In the genomic region with DNA sequence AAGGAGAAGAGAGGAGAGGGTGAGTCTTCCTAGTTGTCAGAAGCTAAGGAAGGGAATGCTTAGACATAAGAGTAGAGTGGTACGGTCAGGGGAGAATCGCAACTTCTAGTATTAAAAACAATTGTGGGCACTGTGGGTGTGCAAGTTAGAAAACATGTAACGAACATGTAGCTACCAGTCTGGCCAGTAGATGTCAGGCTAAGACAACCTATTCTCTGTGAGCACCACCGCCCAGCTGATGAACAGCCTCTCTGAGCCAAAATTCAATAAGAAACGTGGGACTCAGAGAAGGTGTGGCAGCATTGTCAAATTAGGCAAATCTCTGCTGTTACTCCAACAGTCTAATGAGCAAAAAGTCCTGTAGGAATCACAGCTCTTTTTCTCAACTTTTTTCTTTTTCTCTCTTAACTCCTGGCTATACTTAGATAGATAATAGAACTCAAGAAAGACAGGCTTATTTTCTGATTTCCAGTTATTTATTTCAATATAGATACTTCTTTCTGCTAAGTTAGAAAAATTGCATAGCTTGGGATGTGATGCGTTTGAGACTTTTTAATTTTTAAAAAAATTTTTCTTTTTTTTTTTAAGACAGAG, we compare ENCODE assay signal across 8 cellular contexts.
DNase-seq lines count a peak whose midpoint lies in the region; ATAC-seq and TF ChIP-seq lines count a peak whose summit lies in the region.

No MANE protein-coding gene starts in this region.

- H4K20me1 ChIP-seq in DOHH2 (ENCODE audit: control insufficient read depth, insufficient read depth, low read depth, low read length), result no peaks in the 10 kb centered on the region

- intact Hi-C loops in sigmoid colon (cut with DNase I), result loop anchor here (1.0 to 10.0 kb wide), 9 partner anchors 39 to 1149 kb away; a partner anchor contains a TSS

- peak; percentile 82 for TF ChIP-seq CTCF in DOHH2 (IDR thresholded peaks at IDR 0.05; ENCODE audit: low read depth, low read length, poor library complexity, severe bottlenecking)
- peak; percentile 66 to 79 for TF ChIP-seq CTCF in right atrium auricular region (IDR thresholded peaks at IDR 0.05)
- TF ChIP-seq CTCF in sigmoid colon (IDR thresholded peaks at IDR 0.05), result peak; percentile 68 to 86 (median 71)

- DNase-seq in HAP-1 (ENCODE audit: low spot score in 2 of 2) (peak; percentile 82 to 83), NCI-H1436 treated with DMSO at 0.1 percent for 48 hours (lab: John Stamatoyannopoulos, UW) (peak; percentile 34), T-helper 17 cell (peak; percentile 21 to 65 (median 21)), amygdala (lab: John Stamatoyannopoulos, UW) (peak in 47 of 56 donors; percentile 7 to 88 (median 45)), right atrium auricular region (ENCODE audit: low spot score) (peak; percentile 87), sigmoid colon (peak; percentile 87)

- no peaks in the 10 kb centered on the region for H3K79me2 ChIP-seq in DOHH2 (ENCODE audit: control insufficient read depth, low read length)

- H3K27ac ChIP-seq in DOHH2 (ENCODE audit: low read depth, low read length) (no peak overlapping the region), right atrium auricular region (no peak overlapping the region), sigmoid colon (peak overlapping the region; percentile 82 to 88 (median 85))

- H3K9me3 ChIP-seq in DOHH2 (ENCODE audit: control insufficient read depth, insufficient read depth, low read length) (no peaks in the 10 kb centered on the region), HAP-1 (no peaks in the 10 kb centered on the region), T-helper 17 cell (ENCODE audit: control insufficient read depth, low read length, poor library complexity, severe bottlenecking) (no peaks in the 10 kb centered on the region), right atrium auricular region (no peaks in the 10 kb centered on the region), sigmoid colon (no peaks in the 10 kb centered on the region)

- ATAC-seq in T-helper 17 cell, result peak; percentile 91
- ATAC-seq in GM21515 (IDR thresholded peaks at IDR 0.05; ENCODE audit: unreplicated experiment), result no peak

- H3K4me2 ChIP-seq in DOHH2 (ENCODE audit: low read length), result no peak overlapping the region

- H3K4me3 Mint-ChIP-seq in T-helper 17 cell, result no peak overlapping the region

- H3F3A ChIP-seq in DOHH2 (ENCODE audit: control insufficient read depth, insufficient read depth), result no peaks in the 10 kb centered on the region

- peaks cover 5% of the 10 kb centered on the region for H3K4me1 Mint-ChIP-seq in T-helper 17 cell

- no peak overlapping the region for H3K27ac Mint-ChIP-seq in T-helper 17 cell

- H3K4me1 ChIP-seq in DOHH2 (ENCODE audit: control insufficient read depth, low read length), result no peaks in the 10 kb centered on the region
- H3K4me1 ChIP-seq in HAP-1, result no peaks in the 10 kb centered on the region
- H3K4me1 ChIP-seq in right atrium auricular region, result peaks cover 0 to 17% of the 10 kb centered on the region in 2 donors
- peaks cover 0 to 65% (median 56%) of the 10 kb centered on the region in 4 donors for H3K4me1 ChIP-seq in sigmoid colon

- H3K36me3 ChIP-seq in DOHH2 (ENCODE audit: control insufficient read depth, low read length) (no peaks in the 10 kb centered on the region), HAP-1 (replicated peaks) (no peaks in the 10 kb centered on the region), right atrium auricular region (no peaks in the 10 kb centered on the region), sigmoid colon (no peaks in the 10 kb centered on the region)

- peaks cover 16% of the 10 kb centered on the region for H3K27me3 ChIP-seq in DOHH2 (ENCODE audit: control insufficient read depth, low read length)
- H3K27me3 ChIP-seq in HAP-1 (ENCODE audit: low read depth), result no peaks in the 10 kb centered on the region
- H3K27me3 ChIP-seq in right atrium auricular region, result no peaks in the 10 kb centered on the region
- no peaks in the 10 kb centered on the region for H3K27me3 ChIP-seq in sigmoid colon

- TF ChIP-seq POLR2A in sigmoid colon (IDR thresholded peaks at IDR 0.05), result no peak

- TF ChIP-seq EP300 in sigmoid colon (IDR thresholded peaks at IDR 0.05), result no peak

- H3K27me3 Mint-ChIP-seq in T-helper 17 cell, result peaks cover 49% of the 10 kb centered on the region

- 8 to 14% methylated on average over 6 of the region's 6 CpGs for WGBS in sigmoid colon, 2 donors

- H3K4me3 ChIP-seq in DOHH2 (ENCODE audit: low read length) (no peak overlapping the region), HAP-1 (no peak overlapping the region), right atrium auricular region (no peak overlapping the region), sigmoid colon (no peak overlapping the region)

- no peaks in the 10 kb centered on the region for H3K9me2 ChIP-seq in DOHH2 (replicated peaks; ENCODE audit: control insufficient read depth, low read length)

- no peaks in the 10 kb centered on the region for H3K36me3 Mint-ChIP-seq in T-helper 17 cell (ENCODE audit: low read depth)

- in situ Hi-C loops in HAP-1 (cut with MboI; ENCODE audit: low sequenced_read_pairs), result loop anchor here (5.0 to 10.0 kb wide), 2 partner anchors 269 to 377 kb away; a partner anchor contains a TSS

Comparison
In these comparisons a context has a peak if more than half of its experiments do, and no peak if none do; other contexts are left out.
1. H3K27ac ChIP-seq: peak in sigmoid colon (4 of 4); none in DOHH2 (single experiment) and right atrium auricular region (0 of 2).
2. DNase-seq: peak in every context shown above with its lines; median percentile 87 in right atrium auricular region; 87 in sigmoid colon; 82 in HAP-1; 45 in amygdala; 34 in NCI-H1436 treated with DMSO at 0.1 percent for 48 hours; 21 in T-helper 17 cell.
3. Peak in every context shown above with its lines, with median percentiles within 50 percentile points of each other: CTCF ChIP-seq.